30 cellular contexts compared by ENCODE assay signal in the genomic region with DNA sequence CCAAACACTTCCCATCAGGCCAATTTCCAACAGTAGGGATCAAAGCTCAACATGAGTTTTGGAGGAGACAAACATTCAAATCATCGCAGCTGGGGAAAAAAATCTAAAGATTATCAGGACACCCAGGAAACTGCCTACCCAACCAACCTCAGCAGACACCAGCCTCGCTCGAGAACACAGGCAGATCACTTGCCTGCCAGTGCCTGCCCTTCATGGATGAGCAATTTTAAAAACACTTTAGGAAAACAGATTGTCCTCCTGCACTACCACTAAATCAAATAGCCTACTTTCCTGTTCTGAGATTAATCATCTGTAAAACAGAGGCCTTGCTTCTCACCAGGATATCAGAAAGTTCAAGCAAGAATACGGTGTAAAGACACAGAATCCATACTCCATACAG. TPM values are rescaled to one million over a fixed set of nuclear protein-coding genes. Genes with fewer than 3 reads are reported as not detected.
DNase-seq lines count a peak whose midpoint lies in the region; ATAC-seq and TF ChIP-seq lines count a peak whose summit lies in the region.
"Had no signal": no experiment of that assay in that cellular context is flagged by ENCODE, and none has a peak within 500 bp of the region (broad histone marks: within the 10 kb centered on the region; RNA-seq: fewer than 3 reads in every experiment).

No MANE protein-coding gene starts in this region.

- no peaks in the 10 kb centered on the region for H3K27me3 ChIP-seq in DOHH2 (ENCODE audit: control insufficient read depth, low read length)
- H3K27me3 ChIP-seq: brain microvascular endothelial cell, tibial nerve had no signal

- no peaks in the 10 kb centered on the region for H3K36me3 ChIP-seq in DOHH2 (ENCODE audit: control insufficient read depth, low read length)
- H3K36me3 ChIP-seq: BLaER1 treated with 17β-estradiol and CSF1 and Interleukin-3, amounts not matched to agents 10 nM and 100 nM; brain microvascular endothelial cell; gastroesophageal sphincter; left ventricle myocardium inferior; tibial nerve had no signal

- no peaks in the 10 kb centered on the region for H3K79me2 ChIP-seq in DOHH2 (ENCODE audit: control insufficient read depth, low read length)

- H3K27ac ChIP-seq in DOHH2 (ENCODE audit: low read depth, low read length): peak overlapping the region; percentile 97
- H3K27ac ChIP-seq: BLaER1 treated with 17β-estradiol and CSF1 and Interleukin-3, amounts not matched to agents 10 nM and 100 nM; brain microvascular endothelial cell; dorsolateral prefrontal cortex; gastroesophageal sphincter; left ventricle myocardium inferior; tibial nerve had no signal

- peaks cover 94% of the 10 kb centered on the region for H3K4me1 ChIP-seq in DOHH2 (ENCODE audit: control insufficient read depth, low read length)
- H3K4me1 ChIP-seq: gastroesophageal sphincter, left ventricle myocardium inferior, tibial nerve had no signal

- no peaks in the 10 kb centered on the region for H3K9me3 ChIP-seq in DOHH2 (ENCODE audit: control insufficient read depth, insufficient read depth, low read length)
- H3K9me3 ChIP-seq: gastroesophageal sphincter, left ventricle myocardium inferior, tibial nerve had no signal

- no peaks in the 10 kb centered on the region for H3K9me2 ChIP-seq in DOHH2 (replicated peaks; ENCODE audit: control insufficient read depth, low read length)

- TF ChIP-seq CTCF in DOHH2 (IDR thresholded peaks at IDR 0.05; ENCODE audit: low read depth, low read length, poor library complexity, severe bottlenecking): no peak

- ATAC-seq in HG03097 (IDR thresholded peaks at IDR 0.05; ENCODE audit: low FRiP score, unreplicated experiment): no peak
- ATAC-seq: gastroesophageal sphincter, HepG2 had no signal

- peaks cover 36% of the 10 kb centered on the region for H3F3A ChIP-seq in DOHH2 (ENCODE audit: control insufficient read depth, insufficient read depth)

- peak; percentile 12 for DNase-seq in NCI-H510A (lab: John Stamatoyannopoulos, UW)
- DNase-seq in glomerular visceral epithelial cell (ENCODE audit: extremely low spot score): peak; percentile 66
- DNase-seq in renal cortical epithelial cell (ENCODE audit: low read depth): peak; percentile 86
- DNase-seq in stimulated activated CD4-positive, alpha-beta T cell treated with anti-CD3 and anti-CD28 coated beads, Interleukin-4, amount 100 ng/mL, for 4 hours: no peak
- DNase-seq in hippocampal formation (lab: John Stamatoyannopoulos, UW): no peak
- DNase-seq: activated CD8-positive, alpha-beta memory T cell treated with anti-CD3 and anti-CD28 coated beads for 24 hours; activated T-cell treated with anti-CD3 and anti-CD28 coated beads for 4 hours; amniotic stem cell; brain microvascular endothelial cell; COR-L47; dorsolateral prefrontal cortex; GF-D8; hypothalamus; Karpas-422; left ventricle myocardium inferior; NCI-H1417 treated with DMSO at 0.1 percent for 48 hours; NCI-H2107; NCI-H524 treated with DMSO at 0.1 percent for 48 hours; SHP77 treated with DMSO at 0.1 percent for 48 hours; stimulated activated CD4-positive, alpha-beta T cell treated with anti-CD3 and anti-CD28 coated beads, Interleukin-4, amount 100 ng/mL, for 24 hours had no signal

- H4K20me1 ChIP-seq in DOHH2 (ENCODE audit: control insufficient read depth, insufficient read depth, low read depth, low read length): no peaks in the 10 kb centered on the region

- H3K4me2 ChIP-seq in DOHH2 (ENCODE audit: low read length): peak overlapping the region; percentile 93
- H3K4me2 ChIP-seq: BLaER1 treated with 17β-estradiol and CSF1 and Interleukin-3, amounts not matched to agents 10 nM and 100 nM had no signal

- 0 out of 2 replicates have a peak overlapping the region, but pooled peaks have one; percentile 16 for H3K4me3 ChIP-seq in DOHH2 (ENCODE audit: low read length)
- H3K4me3 ChIP-seq: BLaER1 treated with 17β-estradiol and CSF1 and Interleukin-3, amounts not matched to agents 10 nM and 100 nM; dorsolateral prefrontal cortex; gastroesophageal sphincter; left ventricle myocardium inferior; tibial nerve had no signal

RNA-seq across cellular contexts. Expression of gene TMEM174, which starts 14.7 kb away (rescaled TPM):
- 0.15 TPM in 1 of 2 replicates, not detected in the other for total RNA-seq in renal cortical epithelial cell
- total RNA-seq: chondrocyte, dorsolateral prefrontal cortex, fibroblast of lung, gastroesophageal sphincter, HepG2, left ventricle myocardium inferior, mesothelial cell of epicardium, progenitor cell of endocrine pancreas, tibial nerve had no signal

RNA-seq across cellular contexts. Expression of gene TMEM171, which starts 37.9 kb away (rescaled TPM):
- 9.4 and 11.3 TPM in 2 replicates for total RNA-seq in renal cortical epithelial cell
- total RNA-seq: HepG2, left ventricle myocardium inferior had no signal

Comparison
In these comparisons a context has a peak if more than half of its experiments do, and no peak if none do; other contexts are left out.
1. DNase-seq: peak in NCI-H510A (single experiment), glomerular visceral epithelial cell (single experiment) and renal cortical epithelial cell (single experiment); none in stimulated activated CD4-positive, alpha-beta T cell treated with anti-CD3 and anti-CD28 coated beads, Interleukin-4, amount 100 ng/mL, for 4 hours (0 of 2) and hippocampal formation (0 of 2).